In the genomic region with DNA sequence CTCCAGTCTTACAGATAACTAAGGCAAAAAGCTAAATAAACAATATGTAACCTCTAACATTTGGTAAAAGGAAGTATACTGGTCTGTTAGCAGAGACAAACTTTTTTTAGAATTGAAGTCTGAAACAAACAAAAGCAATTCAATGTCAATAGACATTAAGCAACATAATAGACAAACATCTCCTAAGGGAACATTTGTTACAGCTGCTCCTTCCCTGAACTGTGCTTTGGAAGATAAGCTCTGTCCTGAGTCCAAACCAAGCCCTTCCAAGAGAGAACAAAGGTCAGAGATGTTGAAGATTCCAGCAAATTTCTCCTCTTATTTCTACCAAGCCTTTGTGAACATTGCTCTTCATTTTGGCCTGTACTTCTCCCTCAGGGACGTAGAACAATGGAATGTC, we compare ENCODE assay signal across 1 cellular context.
TF ChIP-seq lines count a peak whose summit lies in the region.

No MANE protein-coding gene starts in this region.

TF ChIP-seq in H1, 55 proteins besides CTCF, POLR2A, EP300 and RAD21 (continued from another document):
- no peak for TF ChIP-seq CEBPB (IDR thresholded peaks at IDR 0.05; ENCODE audit: low read depth, low read length)
- no peak for TF ChIP-seq GABPA (IDR thresholded peaks at IDR 0.05; ENCODE audit: borderline replicate concordance, insufficient read depth, low read length)
- TF ChIP-seq KDM1A (IDR thresholded peaks at IDR 0.05; ENCODE audit: borderline replicate concordance, low read length): no peak
- TF ChIP-seq NANOG (IDR thresholded peaks at IDR 0.05; ENCODE audit: insufficient read depth, low read depth, low read length, poor library complexity, severe bottlenecking): no peak
- TF ChIP-seq, protein P1, sequence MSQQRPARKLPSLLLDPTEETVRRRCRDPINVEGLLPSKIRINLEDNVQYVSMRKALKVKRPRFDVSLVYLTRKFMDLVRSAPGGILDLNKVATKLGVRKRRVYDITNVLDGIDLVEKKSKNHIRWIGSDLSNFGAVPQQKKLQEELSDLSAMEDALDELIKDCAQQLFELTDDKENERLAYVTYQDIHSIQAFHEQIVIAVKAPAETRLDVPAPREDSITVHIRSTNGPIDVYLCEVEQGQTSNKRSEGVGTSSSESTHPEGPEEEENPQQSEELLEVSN (IDR thresholded peaks at IDR 0.05): no peak
- no peak for TF ChIP-seq BRCA1 (IDR thresholded peaks at IDR 0.05; ENCODE audit: low read depth, low read length)
- no peak for TF ChIP-seq ZNF274 (IDR thresholded peaks at IDR 0.05; ENCODE audit: borderline replicate concordance, extremely low read depth, low read length)
